ENCODE assay signal across 16 cellular contexts in genomic region chrX:1763294-1763693, GRCh38.
"Had no signal": no experiment of that assay in that cellular context is flagged by ENCODE, and none has a peak within 500 bp of the region (broad histone marks: within the 10 kb centered on the region; RNA-seq: fewer than 3 reads in every experiment).

No MANE protein-coding gene starts in this region.

- H3K36me3 Mint-ChIP-seq: type B pancreatic cell had no signal

- H3K4me3 ChIP-seq: adrenal gland, coronary artery, heart right ventricle, left lung, psoas muscle, sigmoid colon had no signal

- FAIRE-seq: frontal cortex, keratinocyte had no signal

- H3K27ac ChIP-seq: adrenal gland, coronary artery, heart right ventricle, left lung, psoas muscle, sigmoid colon had no signal

- DNase-seq: activated CD4-positive, alpha-beta T cell treated with anti-CD3 and anti-CD28 coated beads for 1 hour; activated naive CD4-positive, alpha-beta T cell treated with Interleukin-2 at 50 U/mL for 16 hours; adrenal gland; effector CD4-positive, alpha-beta T cell; heart right ventricle; left lung; psoas muscle; sigmoid colon; stimulated activated CD4-positive, alpha-beta T cell treated with anti-CD3 and anti-CD28 coated beads, Interleukin-2, amount 100 ng/mL, for 24 hours; stimulated activated naive CD4-positive, alpha-beta T cell treated with Interleukin-2 at 50 U/mL for 16 hours; SW 1271 had no signal

- H3K27me3 Mint-ChIP-seq: type B pancreatic cell had no signal

- H3K9me3 ChIP-seq: adrenal gland, psoas muscle had no signal

- ATAC-seq: heart right ventricle, left lung, psoas muscle had no signal

- H3K4me3 Mint-ChIP-seq: type B pancreatic cell had no signal

- H3K27me3 ChIP-seq: adrenal gland, heart right ventricle, left lung, sigmoid colon had no signal

- H3K4me1 ChIP-seq: adrenal gland, heart right ventricle, left lung, psoas muscle, sigmoid colon had no signal

- H3K27ac Mint-ChIP-seq: memory B cell, type B pancreatic cell had no signal

- H3K36me3 ChIP-seq: adrenal gland, heart right ventricle, left lung, sigmoid colon had no signal
